In the genomic region with DNA sequence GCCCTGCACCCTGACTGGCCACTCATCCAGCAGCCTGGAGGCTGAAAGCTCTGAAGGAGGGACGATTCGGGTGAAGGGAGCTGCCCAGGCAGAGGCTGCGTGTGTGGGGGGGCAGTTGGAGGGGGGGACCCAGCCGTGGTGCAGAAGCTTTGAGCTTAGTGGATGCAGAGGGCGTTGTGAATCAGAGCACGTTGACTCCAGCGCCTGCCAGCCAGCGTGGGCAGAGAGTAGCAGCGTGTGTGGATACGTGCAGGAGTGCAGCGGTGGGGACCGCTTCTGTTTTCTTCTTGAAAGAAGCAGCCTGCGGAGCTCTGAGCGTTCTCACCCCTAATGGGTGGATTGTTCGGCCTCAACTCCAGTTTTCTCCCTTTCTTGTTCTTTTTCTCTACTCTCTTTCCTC, we compare ENCODE assay signal across 29 cellular contexts. TPM values are rescaled to one million over a fixed set of nuclear protein-coding genes. Genes with fewer than 3 reads are reported as not detected.
DNase-seq lines count a peak whose midpoint lies in the region; ATAC-seq and TF ChIP-seq lines count a peak whose summit lies in the region.
"Had no signal": no experiment of that assay in that cellular context is flagged by ENCODE, and none has a peak within 500 bp of the region (broad histone marks: within the 10 kb centered on the region; RNA-seq: fewer than 3 reads in every experiment).

No MANE protein-coding gene starts in this region.

- H3K4me3 ChIP-seq in dorsolateral prefrontal cortex = peak overlapping the region in 55 of 59 donors; percentile 1 to 61 (median 40)
- H3K4me3 ChIP-seq: lung, tibial artery had no signal

- H3K4me1 Mint-ChIP-seq in T-cell = no peaks in the 10 kb centered on the region
- H3K4me1 Mint-ChIP-seq: CD4-positive, alpha-beta memory T cell had no signal

- no peaks in the 10 kb centered on the region for H3K36me3 Mint-ChIP-seq in T-cell
- H3K36me3 Mint-ChIP-seq: activated naive CD8-positive, alpha-beta T cell; CD4-positive, alpha-beta memory T cell had no signal

- ATAC-seq in T-cell (replicated peaks in 1 of 4) (no peak), GM18909 (IDR thresholded peaks at IDR 0.05; ENCODE audit: poor library complexity, unreplicated experiment) (no peak), HG03025 (IDR thresholded peaks at IDR 0.05; ENCODE audit: low FRiP score, unreplicated experiment) (no peak)
- ATAC-seq: activated CD8-positive, alpha-beta T cell treated with anti-CD3 and anti-CD28 coated beads for 36 hours; stimulated activated naive CD8-positive, alpha-beta T cell treated with anti-CD3 and anti-CD28 coated beads, Interleukin-15, Interleukin-2, amounts not matched to agents 100 U/mL and 50 U/mL, for 24 hours had no signal

- CTCF ChIA-PET in T-cell (lab: Charles Lee) = no interaction called here

- peak in 3 of 56 donors; percentile 11 to 25 (median 19) for TF ChIP-seq CTCF in dorsolateral prefrontal cortex (IDR thresholded peaks at IDR 0.05 in 54 of 56, conservative IDR thresholded peaks at IDR 0.05 in 2 of 56; ENCODE audit: low read depth in 1 of 56, partially characterized antibody in 56 of 56)

- H3K27ac Mint-ChIP-seq in T-cell = no peak overlapping the region
- H3K27ac Mint-ChIP-seq: activated CD8-positive, alpha-beta T cell treated with anti-CD3 and anti-CD28 coated beads for 36 hours; activated naive CD8-positive, alpha-beta T cell; CD4-positive, alpha-beta memory T cell had no signal

- H3K27me3 ChIP-seq in dorsolateral prefrontal cortex = no peaks in the 10 kb centered on the region

- no peak overlapping the region for H3K4me3 Mint-ChIP-seq in T-cell
- H3K4me3 Mint-ChIP-seq: activated CD8-positive, alpha-beta T cell treated with anti-CD3 and anti-CD28 coated beads for 36 hours; activated naive CD8-positive, alpha-beta T cell; CD4-positive, alpha-beta memory T cell had no signal

- peaks cover 37 to 50% of the 10 kb centered on the region in 2 donors for H3K27me3 Mint-ChIP-seq in T-cell

- H3K27ac ChIP-seq in dorsolateral prefrontal cortex (peak overlapping the region in 29 of 59 donors; percentile 4 to 78 (median 33)), substantia nigra (ENCODE audit: low read depth, low read length, poor library complexity, severe bottlenecking) (no peak overlapping the region)
- H3K27ac ChIP-seq: 22Rv1, RWPE1, tibial artery had no signal

- no peaks in the 10 kb centered on the region for H3K9me3 Mint-ChIP-seq in T-cell
- H3K9me3 Mint-ChIP-seq: activated CD8-positive, alpha-beta T cell treated with anti-CD3 and anti-CD28 coated beads for 36 hours had no signal

- DNase-seq in NCI-H2227 (lab: John Stamatoyannopoulos, UW; ENCODE audit: unreplicated experiment) = peak; percentile 0
- no peak for DNase-seq in NCI-H2227 treated with DMSO at 0.1 percent for 48 hours (lab: John Stamatoyannopoulos, UW)
- peak; percentile 12 to 89 (median 80) for DNase-seq in dorsolateral prefrontal cortex
- peak; percentile 46 for DNase-seq in middle frontal gyrus (ENCODE audit: extremely low spot score, low spot score)
- peak in 40 of 49 donors; percentile 6 to 68 (median 35) for DNase-seq in substantia nigra (lab: John Stamatoyannopoulos, UW)
- no peak for DNase-seq in T-cell
- DNase-seq: activated CD4-positive, alpha-beta T cell treated with anti-CD3 and anti-CD28 coated beads for 1 hour; activated CD8-positive, alpha-beta T cell treated with anti-CD3 and anti-CD28 coated beads for 36 hours; CD4-positive, alpha-beta memory T cell; glutamatergic neuron; kidney glomerular epithelial cell; NCI-H1105 treated with DMSO at 0.1 percent for 48 hours; NCI-H2029; NCI-H446 treated with DMSO at 0.1 percent for 48 hours; stimulated activated naive CD8-positive, alpha-beta T cell treated with anti-CD3 and anti-CD28 coated beads, Interleukin-15, Interleukin-2, amounts not matched to agents 100 U/mL and 50 U/mL, for 24 hours; tibial artery had no signal

- intact Hi-C loops in dorsolateral prefrontal cortex (cut with DNase I) = no loop called here

- POLR2A ChIA-PET in T-cell (lab: Charles Lee) = interaction anchor here in 1 of 2 donors (0.5 kb wide), 1 partner anchor 170 kb away, joined by 7 read pairs; no protein-coding TSS in a partner anchor

RNA-seq across cellular contexts. Expression of gene SORCS3, which starts 47.2 kb away (rescaled TPM):
- total RNA-seq in dorsolateral prefrontal cortex (10 to 100 TPM in 110 of 120 experiments, 1 to 10 TPM in 10; 7.0 to 23.3 (median 14.2) TPM), T-cell (1 to 10 TPM in 1 of 5 donors, under 1 TPM in 3, not detected in 1; 0.03 to 1.8 (median 0.50) TPM)
- total RNA-seq: activated CD8-positive, alpha-beta T cell treated with anti-CD3 and anti-CD28 coated beads for 36 hours; chondrocyte; Daoy; H4; M059J; OCI-LY7; pulmonary artery endothelial cell; T-helper 1 cell treated with Interleukin-12 subunit alpha and Interleukin-12 subunit beta and Interleukin-4 antibody, amounts not matched to agents 30 ng/mL and 1 ng/mL, for 36 hours had no signal

Comparison
In these comparisons a context has a peak if more than half of its experiments do, and no peak if none do; other contexts are left out.
1. DNase-seq: peak in NCI-H2227 (single experiment), dorsolateral prefrontal cortex (10 of 10), middle frontal gyrus (single experiment) and substantia nigra (40 of 49); none in NCI-H2227 treated with DMSO at 0.1 percent for 48 hours (single experiment) and T-cell (0 of 34).